1 cellular context compared by ENCODE assay signal in the genomic region with DNA sequence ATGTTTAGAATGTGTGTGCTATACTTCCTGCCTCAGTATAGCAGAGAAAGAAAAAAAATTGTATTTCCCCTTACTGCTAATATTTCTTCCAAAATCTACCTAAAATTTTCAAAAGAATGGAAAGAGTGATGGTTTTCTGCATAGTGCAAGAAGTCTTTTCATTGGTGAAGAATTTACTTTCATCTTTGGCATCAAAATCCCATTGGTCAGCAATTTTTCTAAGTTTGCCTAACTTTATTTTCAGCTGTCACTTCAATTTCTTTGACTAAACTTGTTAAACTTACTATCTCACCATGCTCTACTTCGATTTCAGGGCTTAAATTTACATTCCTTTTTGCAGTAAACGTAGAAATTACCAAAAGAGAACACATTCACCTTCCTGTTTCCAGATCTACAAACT.
TF ChIP-seq lines count a peak whose summit lies in the region.

No MANE protein-coding gene starts in this region.

TF ChIP-seq in K562, 482 proteins besides CTCF, POLR2A, EP300 and RAD21 (continued from another document):
- TF ChIP-seq, protein P1, sequence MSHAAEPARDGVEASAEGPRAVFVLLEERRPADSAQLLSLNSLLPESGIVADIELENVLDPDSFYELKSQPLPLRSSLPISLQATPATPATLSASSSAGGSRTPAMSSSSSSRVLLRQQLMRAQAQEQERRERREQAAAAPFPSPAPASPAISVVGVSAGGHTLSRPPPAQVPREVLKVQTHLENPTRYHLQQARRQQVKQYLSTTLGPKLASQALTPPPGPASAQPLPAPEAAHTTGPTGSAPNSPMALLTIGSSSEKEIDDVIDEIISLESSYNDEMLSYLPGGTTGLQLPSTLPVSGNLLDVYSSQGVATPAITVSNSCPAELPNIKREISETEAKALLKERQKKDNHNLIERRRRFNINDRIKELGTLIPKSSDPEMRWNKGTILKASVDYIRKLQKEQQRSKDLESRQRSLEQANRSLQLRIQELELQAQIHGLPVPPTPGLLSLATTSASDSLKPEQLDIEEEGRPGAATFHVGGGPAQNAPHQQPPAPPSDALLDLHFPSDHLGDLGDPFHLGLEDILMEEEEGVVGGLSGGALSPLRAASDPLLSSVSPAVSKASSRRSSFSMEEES (CRISPR knock-in tag; IDR thresholded peaks at IDR 0.05): no peak
